ENCODE assay signal across 18 cellular contexts in genomic region chr18:32021756-32022564, GRCh38. TPM values are rescaled to one million over a fixed set of nuclear protein-coding genes. Genes with fewer than 3 reads are reported as not detected.
DNase-seq lines count a peak whose midpoint lies in the region; ATAC-seq and TF ChIP-seq lines count a peak whose summit lies in the region.
"Had no signal": no experiment of that assay in that cellular context is flagged by ENCODE, and none has a peak within 500 bp of the region (broad histone marks: within the 10 kb centered on the region; RNA-seq: fewer than 3 reads in every experiment).

No MANE protein-coding gene starts in this region.

- no peaks in the 10 kb centered on the region for H3K27me3 Mint-ChIP-seq in CD4-positive, alpha-beta T cell
- no peaks in the 10 kb centered on the region for H3K27me3 Mint-ChIP-seq in activated T-helper 17 cell treated with anti-CD3 and anti-CD28 coated beads, Interleukin-2, amount 50 U/mL, for 72 hours
- no peaks in the 10 kb centered on the region for H3K27me3 Mint-ChIP-seq in memory B cell

- H3K27ac Mint-ChIP-seq in CD4-positive, alpha-beta T cell: peak overlapping the region; percentile 99
- no peak overlapping the region for H3K27ac Mint-ChIP-seq in activated T-helper 17 cell treated with anti-CD3 and anti-CD28 coated beads, Interleukin-2, amount 50 U/mL, for 72 hours
- H3K27ac Mint-ChIP-seq in memory B cell: peak overlapping the region; percentile 56
- H3K27ac Mint-ChIP-seq: activated naive CD4-positive, alpha-beta T cell treated with anti-CD3 and anti-CD28 coated beads for 36 hours had no signal

- CTCF ChIA-PET in CD4-positive, alpha-beta T cell (lab: Charles Lee): interaction anchor here (0.9 to 2.4 kb wide), 3 partner anchors 28 to 69 kb away, joined by 3 to 9 read pairs (median 3); no protein-coding TSS in a partner anchor

- H3K4me3 Mint-ChIP-seq in CD4-positive, alpha-beta T cell: peak overlapping the region; percentile 82
- peak overlapping the region; percentile 97 for H3K4me3 Mint-ChIP-seq in activated T-helper 17 cell treated with anti-CD3 and anti-CD28 coated beads, Interleukin-2, amount 50 U/mL, for 72 hours
- H3K4me3 Mint-ChIP-seq in memory B cell: no peak overlapping the region
- H3K4me3 Mint-ChIP-seq: CD14-positive monocyte had no signal

- POLR2A ChIA-PET in CD4-positive, alpha-beta T cell (lab: Charles Lee): interaction anchor here (0.8 to 4.1 kb wide), 5 partner anchors 10 to 79 kb away, joined by 3 to 139 read pairs (median 6); partner anchors contain the start of genes RNF138 and TRAPPC8

- H3K27ac ChIP-seq in CD4-positive, alpha-beta T cell (ENCODE audit: low read depth, low read length): no peak overlapping the region
- H3K27ac ChIP-seq: pancreas, stomach had no signal

- intact Hi-C loops in CD4-positive, alpha-beta T cell (cut with DNase I, micrococcal nuclease): loop anchor here (2.0 to 5.0 kb wide), 3 partner anchors 17 to 50 kb away; no protein-coding TSS in a partner anchor

- DNase-seq in Ammon's horn (ENCODE audit: low spot score) (peak; percentile 66), memory B cell (ENCODE audit: low spot score in 2 of 2) (no peak), NCI-H1417 treated with DMSO at 0.1 percent for 48 hours (lab: John Stamatoyannopoulos, UW) (no peak), kidney tubule cell (ENCODE audit: low spot score) (no peak), NCI-H1436 (lab: John Stamatoyannopoulos, UW) (no peak)
- DNase-seq in CD4-positive, alpha-beta T cell: no peak
- DNase-seq: activated naive CD4-positive, alpha-beta T cell treated with anti-CD3 and anti-CD28 coated beads for 36 hours; EL; mucosa of descending colon; NCI-H1092; NCI-H2171; pancreas; stomach; T1000 had no signal

- H3K4me1 Mint-ChIP-seq in CD4-positive, alpha-beta T cell (ENCODE audit: low read depth): peaks cover 72% of the 10 kb centered on the region
- H3K4me1 Mint-ChIP-seq in activated T-helper 17 cell treated with anti-CD3 and anti-CD28 coated beads, Interleukin-2, amount 50 U/mL, for 72 hours: peaks cover 33% of the 10 kb centered on the region
- peaks cover 31% of the 10 kb centered on the region for H3K4me1 Mint-ChIP-seq in memory B cell

- H3K9me3 ChIP-seq in CD4-positive, alpha-beta T cell (ENCODE audit: control insufficient read depth, low read length): no peaks in the 10 kb centered on the region
- H3K9me3 ChIP-seq: mucosa of descending colon, pancreas, stomach had no signal

- no peak for ATAC-seq in CD4-positive, alpha-beta T cell (ENCODE audit: poor library complexity)
- no peak for ATAC-seq in activated T-helper 17 cell treated with anti-CD3 and anti-CD28 coated beads, Interleukin-2, amount 50 U/mL, for 72 hours (replicated peaks)
- ATAC-seq in memory B cell (ENCODE audit: low read depth): no peak
- no peak for ATAC-seq in HG02870 (IDR thresholded peaks at IDR 0.05; ENCODE audit: unreplicated experiment)
- ATAC-seq: HepG2, mucosa of descending colon had no signal

- no peaks in the 10 kb centered on the region for H3K9me3 Mint-ChIP-seq in CD4-positive, alpha-beta T cell
- H3K9me3 Mint-ChIP-seq in activated T-helper 17 cell treated with anti-CD3 and anti-CD28 coated beads, Interleukin-2, amount 50 U/mL, for 72 hours: no peaks in the 10 kb centered on the region
- no peaks in the 10 kb centered on the region for H3K9me3 Mint-ChIP-seq in memory B cell
- H3K9me3 Mint-ChIP-seq: activated naive CD4-positive, alpha-beta T cell treated with anti-CD3 and anti-CD28 coated beads for 36 hours had no signal

- peaks cover 67% of the 10 kb centered on the region for H3K36me3 Mint-ChIP-seq in CD4-positive, alpha-beta T cell (ENCODE audit: low read depth)
- H3K36me3 Mint-ChIP-seq in activated T-helper 17 cell treated with anti-CD3 and anti-CD28 coated beads, Interleukin-2, amount 50 U/mL, for 72 hours (ENCODE audit: low read depth): peaks cover 5% of the 10 kb centered on the region
- peaks cover 3% of the 10 kb centered on the region for H3K36me3 Mint-ChIP-seq in memory B cell

- no peak for TF ChIP-seq CTCF in CD4-positive, alpha-beta T cell (IDR thresholded peaks at IDR 0.05)

- H3K27me3 ChIP-seq in CD4-positive, alpha-beta T cell (ENCODE audit: control insufficient read depth, insufficient read depth, low read length): no peaks in the 10 kb centered on the region
- H3K27me3 ChIP-seq: pancreas, stomach had no signal

RNA-seq across cellular contexts. Expression of gene RNF125, which starts 3.3 kb away (rescaled TPM):
- total RNA-seq in CD4-positive, alpha-beta T cell: 100 to 1,000 TPM; 107 to 112 TPM
- total RNA-seq in activated T-helper 17 cell treated with anti-CD3 and anti-CD28 coated beads, Interleukin-2, amount 50 U/mL, for 72 hours: 10 to 100 TPM; 14.5 to 16.1 TPM

Comparison
In these comparisons a context has a peak if more than half of its experiments do, and no peak if none do; other contexts are left out.
1. RNA of gene RNF125, which starts 3.3 kb away (total RNA-seq): 107 to 112 TPM in CD4-positive, alpha-beta T cell; 14.5 to 16.1 TPM in activated T-helper 17 cell treated with anti-CD3 and anti-CD28 coated beads, Interleukin-2, amount 50 U/mL, for 72 hours; every median in the first group is over 4 times any median in the second.